ENCODE assay signal across 8 cellular contexts in genomic region chr6:28981833-28982475, GRCh38. TPM values are rescaled to one million over a fixed set of nuclear protein-coding genes. Genes with fewer than 3 reads are reported as not detected.
DNase-seq lines count a peak whose midpoint lies in the region; ATAC-seq, FAIRE-seq and TF ChIP-seq lines count a peak whose summit lies in the region.

No MANE protein-coding gene starts in this region.

- peak overlapping the region; percentile 72 to 83 for H3K27ac ChIP-seq in A549
- no peak overlapping the region for H3K27ac ChIP-seq in endodermal cell (ENCODE audit: low read depth, low read length)
- no peak overlapping the region for H3K27ac ChIP-seq in mesendoderm (ENCODE audit: low read depth, low read length)

- DNase-seq in A549 (ENCODE audit: low read depth in 1 of 2, low spot score in 1 of 2): peak; percentile 27 to 91
- DNase-seq in HPDE6-E6E7 (ENCODE audit: extremely low spot score): peak; percentile 29
- DNase-seq in NOMO-1 treated with DMSO at 0.1 percent for 48 hours (lab: John Stamatoyannopoulos, UW; ENCODE audit: unreplicated experiment): peak; percentile 93
- DNase-seq in activated CD8-positive, alpha-beta memory T cell treated with anti-CD3 and anti-CD28 coated beads, Interleukin-2, amount 10 ng/mL, durations not matched to agents 7 days and 5 days: peak; percentile 79
- peak; percentile 88 for DNase-seq in endodermal cell
- peak; percentile 93 for DNase-seq in mesendoderm
- peak; percentile 38 for DNase-seq in stimulated activated CD8-positive, alpha-beta memory T cell treated with anti-CD3 and anti-CD28 coated beads, Interleukin-12 subunit alpha, Interleukin-12 subunit beta, amount 100 ng/mL, for 24 hours (ENCODE audit: extremely low read depth)

- H3K4me3 ChIP-seq in A549 (peak overlapping the region; percentile 80), endodermal cell (ENCODE audit: low read length) (peak overlapping the region; percentile 100), mesendoderm (ENCODE audit: low read length) (peak overlapping the region; percentile 98)

- H3K4me2 ChIP-seq in A549 (peak overlapping the region; percentile 81), mesendoderm (ENCODE audit: low read length) (peak overlapping the region; percentile 94)

- CTCF ChIA-PET in A549 (lab: Yijun Ruan, JAX): interaction anchor here (0.9 to 3.1 kb wide), 13 partner anchors 14 to 251 kb away, joined by 3 to 7 read pairs (median 4); partner anchors contain the start of gene TRIM27
- CTCF ChIA-PET in activated CD8-positive, alpha-beta memory T cell treated with anti-CD3 and anti-CD28 coated beads, Interleukin-2, amount 10 ng/mL, durations not matched to agents 7 days and 5 days (lab: Charles Lee): interaction anchor here (1.3 to 4.4 kb wide), 7 partner anchors 25 to 144 kb away, joined by 3 to 28 read pairs (median 3); no protein-coding TSS in a partner anchor

- WGBS in A549 (ENCODE audit: missing lambda C conversion rate): under 1% methylated on average over 23 of the region's 23 CpGs
- WGBS in endodermal cell (ENCODE audit: insufficient coverage in 1 of 2, insufficient read length in 1 of 2), 2 experiments: 0% methylated on average over 6 to 23 of the region's 23 CpGs
- no CpG with 5 or more reads among the region's 23 CpGs for WGBS in mesendoderm (ENCODE audit: extremely low coverage, insufficient coverage, low lambda C conversion rate)

- H3K4me1 Mint-ChIP-seq in activated CD8-positive, alpha-beta memory T cell treated with anti-CD3 and anti-CD28 coated beads, Interleukin-2, amount 10 ng/mL, durations not matched to agents 7 days and 5 days: peaks cover 54% of the 10 kb centered on the region
- peaks cover 26% of the 10 kb centered on the region for H3K4me1 Mint-ChIP-seq in endodermal cell

- peaks cover 63% of the 10 kb centered on the region for H3K27me3 Mint-ChIP-seq in activated CD8-positive, alpha-beta memory T cell treated with anti-CD3 and anti-CD28 coated beads, Interleukin-2, amount 10 ng/mL, durations not matched to agents 7 days and 5 days
- H3K27me3 Mint-ChIP-seq in endodermal cell (ENCODE audit: insufficient read depth): peaks cover 9% of the 10 kb centered on the region

- H3K79me1 ChIP-seq in mesendoderm (ENCODE audit: low read length): no peaks in the 10 kb centered on the region

- no peak overlapping the region for H2BK15ac ChIP-seq in mesendoderm (replicated peaks; ENCODE audit: low read depth)

- H3K27me3 ChIP-seq in endodermal cell (ENCODE audit: control insufficient read depth, insufficient read depth, low read length, poor library complexity, severe bottlenecking) (peaks cover 22% of the 10 kb centered on the region), mesendoderm (ENCODE audit: insufficient read depth, low read length, poor library complexity) (no peaks in the 10 kb centered on the region)

- no peaks in the 10 kb centered on the region for H3K9me3 Mint-ChIP-seq in activated CD8-positive, alpha-beta memory T cell treated with anti-CD3 and anti-CD28 coated beads, Interleukin-2, amount 10 ng/mL, durations not matched to agents 7 days and 5 days (ENCODE audit: low read depth)
- H3K9me3 Mint-ChIP-seq in endodermal cell: no peaks in the 10 kb centered on the region

- no peak for TF ChIP-seq CTCF in A549 (IDR thresholded peaks at IDR 0.05)
- TF ChIP-seq CTCF in endodermal cell (conservative IDR thresholded peaks at IDR 0.05): no peak

- no peaks in the 10 kb centered on the region for H3K9me3 ChIP-seq in A549
- H3K9me3 ChIP-seq in endodermal cell (ENCODE audit: control insufficient read depth, low read length): no peaks in the 10 kb centered on the region

- H3K4me1 ChIP-seq in A549: peaks cover 10% of the 10 kb centered on the region
- peaks cover 5% of the 10 kb centered on the region for H3K4me1 ChIP-seq in endodermal cell (ENCODE audit: control insufficient read depth, insufficient read depth, low read length)
- H3K4me1 ChIP-seq in mesendoderm (ENCODE audit: control insufficient read depth, low read depth, low read length): peaks cover 7% of the 10 kb centered on the region

- no peaks in the 10 kb centered on the region for H3K36me3 ChIP-seq in endodermal cell (ENCODE audit: control insufficient read depth, insufficient read depth, low read length)
- H3K36me3 ChIP-seq in mesendoderm (ENCODE audit: control insufficient read depth, insufficient read depth, low read length): no peaks in the 10 kb centered on the region

- H3K9ac ChIP-seq in endodermal cell (ENCODE audit: extremely low read depth, low read length, poor library complexity, severe bottlenecking) (peak overlapping the region; percentile 50), mesendoderm (ENCODE audit: low read length) (peak overlapping the region; percentile 77)

- peak overlapping the region; percentile 87 for H3K56ac ChIP-seq in mesendoderm (ENCODE audit: low read length)

- H3K23ac ChIP-seq in mesendoderm (ENCODE audit: low read length): no peak overlapping the region

- H4K8ac ChIP-seq in mesendoderm (ENCODE audit: low read depth, low read length): no peak overlapping the region

- POLR2A ChIA-PET in A549 (lab: Yijun Ruan, JAX): interaction anchor here (0.6 to 2.2 kb wide), 3 partner anchors 86 to 715 kb away, joined by 4 to 13 read pairs (median 8); partner anchors contain the start of gene ZSCAN26

- no peak for TF ChIP-seq EP300 in A549 (IDR thresholded peaks at IDR 0.05)

- FAIRE-seq in A549 (lab: Jason Lieb, UNC): no peak

- TF ChIP-seq RAD21 in A549 (conservative IDR thresholded peaks at IDR 0.05 in 1 of 2, IDR thresholded peaks at IDR 0.05 in 1 of 2): no peak

- H4K5ac ChIP-seq in mesendoderm (ENCODE audit: low read length): no peak overlapping the region

- H3K36me3 Mint-ChIP-seq in activated CD8-positive, alpha-beta memory T cell treated with anti-CD3 and anti-CD28 coated beads, Interleukin-2, amount 10 ng/mL, durations not matched to agents 7 days and 5 days: peaks cover 3% of the 10 kb centered on the region
- H3K36me3 Mint-ChIP-seq in endodermal cell (ENCODE audit: low read depth): peaks cover 2% of the 10 kb centered on the region

- TF ChIP-seq POLR2A in A549 (IDR thresholded peaks at IDR 0.05; ENCODE audit: low read length): no peak

- H2BK5ac ChIP-seq in mesendoderm (ENCODE audit: low read length): no peak overlapping the region

- ATAC-seq in A549 (peak; percentile 17 to 52; a peak in 3 of 6 replicates), GM18870 (IDR thresholded peaks at IDR 0.05; ENCODE audit: unreplicated experiment) (peak; percentile 64)
- ATAC-seq in activated CD8-positive, alpha-beta memory T cell treated with anti-CD3 and anti-CD28 coated beads, Interleukin-2, amount 10 ng/mL, durations not matched to agents 7 days and 5 days: peak; percentile 70

- H3K4me3 Mint-ChIP-seq in activated CD8-positive, alpha-beta memory T cell treated with anti-CD3 and anti-CD28 coated beads, Interleukin-2, amount 10 ng/mL, durations not matched to agents 7 days and 5 days: peak overlapping the region; percentile 90
- peak overlapping the region; percentile 90 for H3K4me3 Mint-ChIP-seq in endodermal cell

- no peak overlapping the region for H2AK5ac ChIP-seq in mesendoderm (ENCODE audit: low read length)

- no peak overlapping the region for H2BK120ac ChIP-seq in mesendoderm (ENCODE audit: low read depth, low read length)

- no peak overlapping the region for H3K4ac ChIP-seq in mesendoderm (ENCODE audit: low read depth, low read length)

- H3K79me2 ChIP-seq in mesendoderm (ENCODE audit: control insufficient read depth, insufficient read depth, low read length): no peaks in the 10 kb centered on the region

- no peak overlapping the region for H3K18ac ChIP-seq in mesendoderm (ENCODE audit: low read length)

- peak overlapping the region; percentile 86 for H3K27ac Mint-ChIP-seq in activated CD8-positive, alpha-beta memory T cell treated with anti-CD3 and anti-CD28 coated beads, Interleukin-2, amount 10 ng/mL, durations not matched to agents 7 days and 5 days
- H3K27ac Mint-ChIP-seq in endodermal cell: peak overlapping the region; percentile 97

TF ChIP-seq in A549, 52 proteins besides CTCF, POLR2A, EP300 and RAD21 (continues in another document):
- TF ChIP-seq CBX2 (IDR thresholded peaks at IDR 0.05; ENCODE audit: borderline replicate concordance, low read depth) (no peak), NR3C1 (IDR thresholded peaks at IDR 0.05) (no peak), ZSCAN20 (CRISPR knock-in tag; IDR thresholded peaks at IDR 0.05) (no peak), NFE2L2 (conservative IDR thresholded peaks at IDR 0.05; ENCODE audit: low read length) (0 out of 2 replicates have a peak, but pooled peaks have one; percentile 13)
- TF ChIP-seq, protein P1, sequence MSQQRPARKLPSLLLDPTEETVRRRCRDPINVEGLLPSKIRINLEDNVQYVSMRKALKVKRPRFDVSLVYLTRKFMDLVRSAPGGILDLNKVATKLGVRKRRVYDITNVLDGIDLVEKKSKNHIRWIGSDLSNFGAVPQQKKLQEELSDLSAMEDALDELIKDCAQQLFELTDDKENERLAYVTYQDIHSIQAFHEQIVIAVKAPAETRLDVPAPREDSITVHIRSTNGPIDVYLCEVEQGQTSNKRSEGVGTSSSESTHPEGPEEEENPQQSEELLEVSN (IDR thresholded peaks at IDR 0.05; ENCODE audit: borderline replicate concordance, low read depth): no peak

RNA-seq across cellular contexts. Expression of gene ZNF311, which starts 23.2 kb away (rescaled TPM):
- polyA plus RNA-seq in A549 (2011; rRNA removed) (0.74 and 0.94 TPM in 2 replicates), A549 (2017; fragmentation: RNase III; extraction: RNeasy Plus Mini Kit Qiagen cat#74134 plus additional on column Dnase treatment) (0.18 to 0.29 TPM (median 0.27 TPM) in 3 replicates)
- polyA plus RNA-seq in A549 (2012; cell fraction: cytosol; rRNA removed): 0.12 and 0.18 TPM in 2 replicates
- 0.10 and 0.12 TPM in 2 replicates for polyA plus RNA-seq in A549 (2012; cell fraction: nucleus; rRNA removed)
- 0.62 and 0.63 TPM in 2 replicates for polyA minus RNA-seq in A549 (2011; rRNA and poly(A)+ RNA removed)
- total RNA-seq in activated CD8-positive, alpha-beta memory T cell treated with anti-CD3 and anti-CD28 coated beads, Interleukin-2, amount 10 ng/mL, durations not matched to agents 7 days and 5 days: under 1 TPM; 0.26 to 0.40 TPM
- 1 to 10 TPM; 2.2 to 6.5 TPM for total RNA-seq in endodermal cell
- 0.53 TPM for polyA plus RNA-seq in endodermal cell (2013, experiment 1 of 2)
- 0.46 TPM for polyA plus RNA-seq in endodermal cell (2013, experiment 2 of 2)
- polyA plus RNA-seq in mesendoderm (2013, experiment 1 of 2): 1.5 TPM
- 1.6 TPM for polyA plus RNA-seq in mesendoderm (2013, experiment 2 of 2)

RNA-seq across cellular contexts. Expression of gene TRIM27, which starts 58.2 kb away (rescaled TPM):
- polyA plus RNA-seq in A549 (2011; rRNA removed) (50.1 and 51.4 TPM in 2 replicates), A549 (2017; fragmentation: RNase III; extraction: RNeasy Plus Mini Kit Qiagen cat#74134 plus additional on column Dnase treatment) (26.3 to 28.5 TPM (median 27.8 TPM) in 3 replicates)
- polyA plus RNA-seq in A549 (2012; cell fraction: cytosol; rRNA removed): 19.2 and 26.4 TPM in 2 replicates
- polyA plus RNA-seq in A549 (2012; cell fraction: nucleus; rRNA removed): 36.0 and 41.4 TPM in 2 replicates
- 52.0 and 69.6 TPM in 2 replicates for polyA minus RNA-seq in A549 (2011; rRNA and poly(A)+ RNA removed)
- 10 to 100 TPM; 52.5 to 62.9 TPM for total RNA-seq in activated CD8-positive, alpha-beta memory T cell treated with anti-CD3 and anti-CD28 coated beads, Interleukin-2, amount 10 ng/mL, durations not matched to agents 7 days and 5 days
- 10 to 100 TPM; 81.8 to 82.7 TPM for total RNA-seq in endodermal cell
- 53.4 TPM for polyA plus RNA-seq in endodermal cell (2013, experiment 1 of 2)
- polyA plus RNA-seq in endodermal cell (2013, experiment 2 of 2): 50.1 TPM
- 43.4 TPM for polyA plus RNA-seq in mesendoderm (2013, experiment 1 of 2)
- polyA plus RNA-seq in mesendoderm (2013, experiment 2 of 2): 43.6 TPM

Comparison
In these comparisons a context has a peak if more than half of its experiments do, and no peak if none do; other contexts are left out.
1. DNase-seq: peak in every context shown above with its lines; median percentile 93 in NOMO-1 treated with DMSO at 0.1 percent for 48 hours; 93 in mesendoderm; 88 in endodermal cell; 79 in activated CD8-positive, alpha-beta memory T cell treated with anti-CD3 and anti-CD28 coated beads, Interleukin-2, amount 10 ng/mL, durations not matched to agents 7 days and 5 days; 59 in A549; 38 in stimulated activated CD8-positive, alpha-beta memory T cell treated with anti-CD3 and anti-CD28 coated beads, Interleukin-12 subunit alpha, Interleukin-12 subunit beta, amount 100 ng/mL, for 24 hours; 29 in HPDE6-E6E7.
2. H3K27ac ChIP-seq: peak in A549 (2 of 2); none in endodermal cell (single experiment) and mesendoderm (single experiment).
3. Peak in every context shown above with its lines, with median percentiles within 50 percentile points of each other: ATAC-seq and H3K4me3 ChIP-seq.